In genomic region chr17:8162232-8162996, GRCh38 we compare ENCODE assay signal across 9 cellular contexts. TPM values are rescaled to one million over a fixed set of nuclear protein-coding genes. Genes with fewer than 3 reads are reported as not detected.
DNase-seq lines count a peak whose midpoint lies in the region; ATAC-seq, FAIRE-seq and TF ChIP-seq lines count a peak whose summit lies in the region.
"Had no signal": no experiment of that assay in that cellular context is flagged by ENCODE, and none has a peak within 500 bp of the region (broad histone marks: within the 10 kb centered on the region; RNA-seq: fewer than 3 reads in every experiment).

Gene VAMP2 (minus strand): TSS chr17:8162948. CDS start chr17:8162879, 69 bp downstream.

- H3K27ac ChIP-seq in WERI-Rb-1, result peak within 1 kb of the TSS; percentile 98
- peak within 1 kb of the TSS; percentile 76 for H3K27ac ChIP-seq in keratinocyte (ENCODE audit: control insufficient read depth, insufficient read depth, low read length)

- peak; percentile 44 for DNase-seq in NCI-H2029 (lab: John Stamatoyannopoulos, UW)
- no peak for DNase-seq in NCI-H2029 treated with DMSO at 0.1 percent for 48 hours (lab: John Stamatoyannopoulos, UW)
- DNase-seq in LNCaP clone FGC (ENCODE audit: low read depth), result no peak
- DNase-seq in WERI-Rb-1, result peak; percentile 72
- DNase-seq in cardiac fibroblast (ENCODE audit: low read depth in 2 of 2), result peak; percentile 64 to 79
- DNase-seq in keratinocyte (ENCODE audit: low read depth, low spot score), result no peak
- DNase-seq in stimulated activated CD4-positive, alpha-beta T cell treated with anti-CD3 and anti-CD28 coated beads, Interleukin-15, amount 100 ng/mL, for 24 hours, result peak; percentile 85

- H3K9me3 ChIP-seq in WERI-Rb-1 (ENCODE audit: severe bottlenecking), result no peaks in the 10 kb centered on the region
- no peaks in the 10 kb centered on the region for H3K9me3 ChIP-seq in keratinocyte (ENCODE audit: control insufficient read depth, low read depth, low read length)

- no peaks in the 10 kb centered on the region for H3K27me3 ChIP-seq in WERI-Rb-1 (ENCODE audit: insufficient read depth, low read depth, severe bottlenecking)
- H3K27me3 ChIP-seq in keratinocyte (ENCODE audit: control insufficient read depth, extremely low read depth, insufficient read depth, low read length), result no peaks in the 10 kb centered on the region

- no peaks in the 10 kb centered on the region for H3K9me1 ChIP-seq in keratinocyte (ENCODE audit: control insufficient read depth, extremely low read depth, insufficient read depth, low read length)

- H2AFZ ChIP-seq in keratinocyte (ENCODE audit: control insufficient read depth, low read length), result peak within 1 kb of the TSS; percentile 72

- no peaks in the 10 kb centered on the region for H4K20me1 ChIP-seq in keratinocyte (ENCODE audit: control insufficient read depth, extremely low read depth, insufficient read depth, low read length)

- H3K4me2 ChIP-seq in keratinocyte (ENCODE audit: control insufficient read depth, extremely low read depth, insufficient read depth, low read depth, low read length), result peak within 1 kb of the TSS; percentile 96

- dilution Hi-C loops in keratinocyte (cut with MboI; ENCODE audit: extremely low pct_ligation_motif_present, low sequenced_read_pairs), result no loop called here

- ATAC-seq in HG03457 (IDR thresholded peaks at IDR 0.05; ENCODE audit: unreplicated experiment), result no peak

- peaks cover 35% of the 10 kb centered on the region for H3K36me3 ChIP-seq in WERI-Rb-1
- H3K36me3 ChIP-seq in keratinocyte (ENCODE audit: control insufficient read depth in 2 of 2, extremely low read depth in 1 of 2, insufficient read depth in 2 of 2, low read length in 2 of 2), result peaks cover 12 to 26% of the 10 kb centered on the region in 2 experiments

- peaks cover 18% of the 10 kb centered on the region for H3K79me2 ChIP-seq in keratinocyte (ENCODE audit: control insufficient read depth, insufficient read depth, low read length)

- TF ChIP-seq CTCF in LNCaP clone FGC (IDR thresholded peaks at IDR 0.05; ENCODE audit: control insufficient read depth, extremely low read depth, insufficient read depth) (no peak), WERI-Rb-1 (IDR thresholded peaks at IDR 0.05; ENCODE audit: low read depth, low read length) (0 out of 2 replicates have a peak, but pooled peaks have one; percentile 11), cardiac fibroblast (IDR thresholded peaks at IDR 0.05; ENCODE audit: low read depth, low read length) (no peak), keratinocyte (optimal IDR thresholded peaks at IDR 0.05 in 1 of 3, IDR thresholded peaks at IDR 0.05 in 1 of 3, conservative IDR thresholded peaks at IDR 0.05 in 1 of 3; ENCODE audit: extremely low read depth in 1 of 3, insufficient read depth in 2 of 3, low read length in 3 of 3) (no peak)

- no peak for FAIRE-seq in keratinocyte (lab: Jason Lieb, UNC)
- FAIRE-seq: G401.6 had no signal

- H3K4me1 ChIP-seq in keratinocyte (ENCODE audit: control insufficient read depth, extremely low read depth, insufficient read depth, low read length), result peaks cover 39% of the 10 kb centered on the region

- peak within 1 kb of the TSS; percentile 93 for H3K9ac ChIP-seq in keratinocyte (ENCODE audit: control insufficient read depth, extremely low read depth, insufficient read depth, low read length)

- H3K4me3 ChIP-seq in LNCaP clone FGC (ENCODE audit: low read depth, low read length), result peak within 1 kb of the TSS; percentile 96
- H3K4me3 ChIP-seq in WERI-Rb-1 (ENCODE audit: low read depth, low read length), result peak within 1 kb of the TSS; percentile 95
- peak within 1 kb of the TSS; percentile 90 to 94 for H3K4me3 ChIP-seq in cardiac fibroblast (replicated peaks in 1 of 2; ENCODE audit: low read depth in 2 of 2, low read length in 2 of 2)
- peak within 1 kb of the TSS; percentile 91 to 99 (median 92) for H3K4me3 ChIP-seq in keratinocyte (ENCODE audit: control insufficient read depth in 2 of 3, extremely low read depth in 1 of 3, insufficient read depth in 2 of 3, low read depth in 1 of 3, low read length in 3 of 3)

RNA-seq across cellular contexts. Expression of gene VAMP2, which starts in this region (rescaled TPM):
- 8.1 to 10.4 TPM (median 9.8 TPM) in 3 replicates for polyA plus RNA-seq in keratinocyte
- 4.8 TPM for polyA plus RNA-seq in keratinocyte (2011; ENCODE audit: low read depth)
- polyA plus RNA-seq in keratinocyte (2011; cell fraction: cytosol; rRNA removed), result 18.2 and 18.5 TPM in 2 replicates
- polyA plus RNA-seq in keratinocyte (2011; cell fraction: nucleus; rRNA removed), result 25.2 and 27.5 TPM in 2 replicates
- 17.1 and 41.4 TPM in 2 replicates for polyA plus RNA-seq in keratinocyte (2012; ENCODE audit: low replicate concordance)
- 4.3 to 11.4 TPM (median 5.8 TPM) in 3 replicates for polyA minus RNA-seq in keratinocyte
- polyA minus RNA-seq in keratinocyte (2011; cell fraction: cytosol; rRNA and poly(A)+ RNA removed), result 3.6 TPM
- 3.1 and 5.4 TPM in 2 replicates for polyA minus RNA-seq in keratinocyte (2011; cell fraction: nucleus; rRNA and poly(A)+ RNA removed)

Comparison
In these comparisons a context has a peak if more than half of its experiments do, and no peak if none do; other contexts are left out.
1. DNase-seq: peak in NCI-H2029 (single experiment), WERI-Rb-1 (single experiment), cardiac fibroblast (2 of 2) and stimulated activated CD4-positive, alpha-beta T cell treated with anti-CD3 and anti-CD28 coated beads, Interleukin-15, amount 100 ng/mL, for 24 hours (single experiment); none in NCI-H2029 treated with DMSO at 0.1 percent for 48 hours (single experiment), LNCaP clone FGC (single experiment) and keratinocyte (single experiment).
2. Peak in every context shown above with its lines, with median percentiles within 50 percentile points of each other: H3K4me3 ChIP-seq.